ENCODE assay signal across 1 cellular context in genomic region chr10:43902842-43903241, GRCh38.
TF ChIP-seq lines count a peak whose summit lies in the region.

No MANE protein-coding gene starts in this region.

TF ChIP-seq in HepG2, 621 proteins besides CTCF, POLR2A, EP300 and RAD21 (continued from another document and continues in another):
- TF ChIP-seq SOX5 (CRISPR knock-in tag; IDR thresholded peaks at IDR 0.05; ENCODE audit: borderline replicate concordance) (peak; percentile 52; the same call in 1 of the 2 replicates), LCORL (IDR thresholded peaks at IDR 0.05) (no peak), LCORL (CRISPR knock-in tag; IDR thresholded peaks at IDR 0.05) (0 out of 2 replicates have a peak, but pooled peaks have one; percentile 55), ZFP91 (CRISPR knock-in tag; IDR thresholded peaks at IDR 0.05; ENCODE audit: borderline replicate concordance) (no peak), TERF1 (CRISPR knock-in tag; IDR thresholded peaks at IDR 0.05) (no peak), RXRA (CRISPR knock-in tag; IDR thresholded peaks at IDR 0.05) (no peak), U2AF1 (optimal IDR thresholded peaks at IDR 0.05; ENCODE audit: low read depth, low read length) (no peak), CEBPB (IDR thresholded peaks at IDR 0.05; ENCODE audit: borderline replicate concordance, low read depth, low read length) (peak; percentile 51; the same call in 1 of the 2 replicates), RFXANK (CRISPR knock-in tag; IDR thresholded peaks at IDR 0.05) (no peak), HOXD1 (CRISPR knock-in tag; IDR thresholded peaks at IDR 0.05) (no peak), ZSCAN29 (CRISPR knock-in tag; conservative IDR thresholded peaks at IDR 0.05) (peak; percentile 98), ZNF788 (CRISPR knock-in tag; IDR thresholded peaks at IDR 0.05; ENCODE audit: borderline replicate concordance) (peak; percentile 56; the same call in 1 of the 2 replicates), TCF7 (IDR thresholded peaks at IDR 0.05; ENCODE audit: low read depth) (peak; percentile 71), ZMYM4 (CRISPR knock-in tag; IDR thresholded peaks at IDR 0.05) (peak; percentile 65), DPF2 (CRISPR knock-in tag; IDR thresholded peaks at IDR 0.05; ENCODE audit: borderline replicate concordance, low read depth) (0 out of 2 replicates have a peak, but pooled peaks have one; percentile 30), JUN (CRISPR knock-in tag; IDR thresholded peaks at IDR 0.05) (no peak), KLF12 (CRISPR knock-in tag; IDR thresholded peaks at IDR 0.05; ENCODE audit: borderline replicate concordance) (no peak), CEBPG (CRISPR knock-in tag; IDR thresholded peaks at IDR 0.05) (peak; percentile 19; the same call in 1 of the 2 replicates), RARA (CRISPR knock-in tag; IDR thresholded peaks at IDR 0.05) (peak; percentile 36; the same call in 1 of the 2 replicates), ATF7 (IDR thresholded peaks at IDR 0.05) (no peak), ATF7 (CRISPR knock-in tag; IDR thresholded peaks at IDR 0.05) (no peak), GTF2F1 (IDR thresholded peaks at IDR 0.05; ENCODE audit: low read length) (no peak), PAXIP1 (CRISPR knock-in tag; conservative IDR thresholded peaks at IDR 0.05) (peak; percentile 79), ZNF556 (CRISPR knock-in tag; IDR thresholded peaks at IDR 0.05; ENCODE audit: borderline replicate concordance) (no peak), HHEX (CRISPR knock-in tag; IDR thresholded peaks at IDR 0.05) (peak; percentile 25; the same call in 1 of the 2 replicates), ZNF121 (CRISPR knock-in tag; IDR thresholded peaks at IDR 0.05) (no peak), HNF4A (CRISPR knock-in tag; IDR thresholded peaks at IDR 0.05) (peak; percentile 93), FOXO1 (CRISPR knock-in tag; IDR thresholded peaks at IDR 0.05) (peak; percentile 46; the same call in 1 of the 2 replicates), HNF4G (IDR thresholded peaks at IDR 0.05; ENCODE audit: borderline replicate concordance, low read depth, low read length) (peak; percentile 77), HNF4G (CRISPR knock-in tag; IDR thresholded peaks at IDR 0.05; ENCODE audit: borderline replicate concordance, low read depth) (peak; percentile 74; the same call in 1 of the 2 replicates), ATRX (CRISPR knock-in tag; IDR thresholded peaks at IDR 0.05; ENCODE audit: borderline replicate concordance) (no peak), ERF (CRISPR knock-in tag; IDR thresholded peaks at IDR 0.05) (peak; percentile 71; the same call in 1 of the 2 replicates), SP5 (CRISPR knock-in tag; IDR thresholded peaks at IDR 0.05; ENCODE audit: borderline replicate concordance, low read depth) (0 out of 2 replicates have a peak, but pooled peaks have one; percentile 15), FOSL2 (CRISPR knock-in tag; IDR thresholded peaks at IDR 0.05) (peak; percentile 40), BORCS8-MEF2B (CRISPR knock-in tag; IDR thresholded peaks at IDR 0.05) (no peak), NFE2L2 (IDR thresholded peaks at IDR 0.05; ENCODE audit: low read length) (no peak), ZNF703 (CRISPR knock-in tag; IDR thresholded peaks at IDR 0.05; ENCODE audit: borderline replicate concordance) (no peak), SAP130 (CRISPR knock-in tag; IDR thresholded peaks at IDR 0.05; ENCODE audit: low read depth) (peak; percentile 31; the same call in 1 of the 2 replicates), ZNF644 (CRISPR knock-in tag; IDR thresholded peaks at IDR 0.05; ENCODE audit: low read depth) (peak; percentile 98), MAFF (IDR thresholded peaks at IDR 0.05; ENCODE audit: low read depth, low read length) (0 out of 2 replicates have a peak, but pooled peaks have one; percentile 1), FUBP1 (CRISPR knock-in tag; IDR thresholded peaks at IDR 0.05; ENCODE audit: borderline replicate concordance) (no peak), GATAD2A (CRISPR knock-in tag; IDR thresholded peaks at IDR 0.05) (peak; percentile 64), ELF1 (CRISPR knock-in tag; IDR thresholded peaks at IDR 0.05) (peak; percentile 26; the same call in 1 of the 2 replicates), MAZ (IDR thresholded peaks at IDR 0.05; ENCODE audit: borderline replicate concordance, low read depth, low read length) (0 out of 2 replicates have a peak, but pooled peaks have one; percentile 15), MAZ (CRISPR knock-in tag; IDR thresholded peaks at IDR 0.05; ENCODE audit: low read depth) (no peak), AHR (CRISPR knock-in tag; IDR thresholded peaks at IDR 0.05) (no peak), ZFX (CRISPR knock-in tag; IDR thresholded peaks at IDR 0.05; ENCODE audit: low read depth) (0 out of 2 replicates have a peak, but pooled peaks have one; percentile 21), DNMT1 (CRISPR knock-in tag; IDR thresholded peaks at IDR 0.05) (no peak), MED1 (CRISPR knock-in tag; IDR thresholded peaks at IDR 0.05) (peak; percentile 57), FOSL1 (CRISPR knock-in tag; IDR thresholded peaks at IDR 0.05; ENCODE audit: borderline replicate concordance) (no peak), ARID2 (CRISPR knock-in tag; IDR thresholded peaks at IDR 0.05; ENCODE audit: borderline replicate concordance) (no peak), PITX1 (CRISPR knock-in tag; IDR thresholded peaks at IDR 0.05) (peak; percentile 25; the same call in 1 of the 2 replicates), GZF1 (CRISPR knock-in tag; IDR thresholded peaks at IDR 0.05) (no peak), ZNF609 (CRISPR knock-in tag; IDR thresholded peaks at IDR 0.05; ENCODE audit: borderline replicate concordance) (0 out of 2 replicates have a peak, but pooled peaks have one; percentile 27), MIXL1 (CRISPR knock-in tag; IDR thresholded peaks at IDR 0.05) (0 out of 2 replicates have a peak, but pooled peaks have one; percentile 36), MAFK (conservative IDR thresholded peaks at IDR 0.05 in 1 of 2, IDR thresholded peaks at IDR 0.05 in 1 of 2; ENCODE audit: low read length in 2 of 2) (no peak), NCOR1 (IDR thresholded peaks at IDR 0.05; ENCODE audit: borderline replicate concordance, low read length) (peak; percentile 67; the same call in 1 of the 2 replicates), HDAC2 (CRISPR knock-in tag; IDR thresholded peaks at IDR 0.05) (0 out of 2 replicates have a peak, but pooled peaks have one; percentile 37), ZNF567 (CRISPR knock-in tag; IDR thresholded peaks at IDR 0.05; ENCODE audit: borderline replicate concordance) (no peak), TFE3 (CRISPR knock-in tag; IDR thresholded peaks at IDR 0.05) (no peak), TSC22D2 (CRISPR knock-in tag; IDR thresholded peaks at IDR 0.05; ENCODE audit: borderline replicate concordance) (no peak)
